8 cellular contexts compared by ENCODE assay signal in genomic region chr20:64038579-64039292, GRCh38. TPM values are rescaled to one million over a fixed set of nuclear protein-coding genes. Genes with fewer than 3 reads are reported as not detected.
DNase-seq lines count a peak whose midpoint lies in the region; ATAC-seq and TF ChIP-seq lines count a peak whose summit lies in the region.

No MANE protein-coding gene starts in this region.

- no peaks in the 10 kb centered on the region for H3K9me3 ChIP-seq in liver (ENCODE audit: control insufficient read depth in 4 of 4, low read length in 3 of 4)

- no peaks in the 10 kb centered on the region for H3K27me3 Mint-ChIP-seq in central memory CD8-positive, alpha-beta T cell

- TF ChIP-seq CTCF in GM12874 (IDR thresholded peaks at IDR 0.05; ENCODE audit: insufficient read depth, low read depth, low read length) (peak; percentile 89), WI38 (IDR thresholded peaks at IDR 0.05; ENCODE audit: low read depth, low read length) (peak; percentile 65), liver (IDR thresholded peaks at IDR 0.05; ENCODE audit: low read depth, low read length, missing input control) (peak; percentile 67)

- under 1% methylated on average over 88 of the region's 88 CpGs for WGBS in liver

- peak; percentile 5 for DNase-seq in NCI-H2029 treated with DMSO at 0.1 percent for 48 hours (lab: John Stamatoyannopoulos, UW)
- peak; percentile 64 to 68 for DNase-seq in central memory CD8-positive, alpha-beta T cell (ENCODE audit: low spot score in 2 of 2)
- peak; percentile 43 to 72 (median 53) for DNase-seq in stimulated activated CD4-positive, alpha-beta T cell treated with anti-CD3 and anti-CD28 coated beads, TNF-alpha, amount 100 ng/mL, for 1 hour (ENCODE audit: low read depth in 3 of 3, low spot score in 1 of 3)

- H3K27me3 ChIP-seq in liver (ENCODE audit: control insufficient read depth in 4 of 4, insufficient read depth in 4 of 4, low read length in 3 of 4), result peaks cover 0 to 3% (median 2%) of the 10 kb centered on the region in 4 donors

- ATAC-seq in HG02623 (IDR thresholded peaks at IDR 0.05; ENCODE audit: unreplicated experiment), result peak; percentile 39
- peak; percentile 69 for ATAC-seq in central memory CD8-positive, alpha-beta T cell (replicated peaks; ENCODE audit: extremely low read depth, poor library complexity, severe bottlenecking)
- no peak for ATAC-seq in HG02870 (IDR thresholded peaks at IDR 0.05; ENCODE audit: unreplicated experiment)

- peak overlapping the region; percentile 40 for H3K4me3 ChIP-seq in WI38 (ENCODE audit: low read depth, low read length)
- peak overlapping the region in 2 of 3 donors; percentile 58 to 61 for H3K4me3 ChIP-seq in liver (ENCODE audit: low read depth in 1 of 3, low read length in 3 of 3)

- H3K36me3 ChIP-seq in liver (ENCODE audit: control insufficient read depth in 4 of 4, insufficient read depth in 3 of 4, low read depth in 1 of 4, low read length in 3 of 4), result peaks cover 0 to 11% (median 5%) of the 10 kb centered on the region in 4 donors

- peak overlapping the region; percentile 36 to 66 for H3K27ac ChIP-seq in liver (ENCODE audit: low read depth in 1 of 2, low read length in 2 of 2)

- H3K4me1 Mint-ChIP-seq in central memory CD8-positive, alpha-beta T cell, result peaks cover 56% of the 10 kb centered on the region

- H3K9ac ChIP-seq in liver (ENCODE audit: low read depth in 1 of 2, low read length in 2 of 2), result no peak overlapping the region

- peaks cover 15% of the 10 kb centered on the region for H3K36me3 Mint-ChIP-seq in central memory CD8-positive, alpha-beta T cell (ENCODE audit: insufficient read depth)

- no peaks in the 10 kb centered on the region for H3K9me3 Mint-ChIP-seq in central memory CD8-positive, alpha-beta T cell

- H3K4me3 Mint-ChIP-seq in central memory CD8-positive, alpha-beta T cell, result peak overlapping the region; percentile 73

- peak; percentile 61 to 66 for TF ChIP-seq RAD21 in liver (IDR thresholded peaks at IDR 0.05)

- H3K4me1 ChIP-seq in liver (ENCODE audit: control insufficient read depth in 4 of 4, insufficient read depth in 4 of 4, low read length in 3 of 4), result peaks cover 7 to 26% (median 11%) of the 10 kb centered on the region in 4 donors

- no peak overlapping the region for H3K27ac Mint-ChIP-seq in central memory CD8-positive, alpha-beta T cell (ENCODE audit: low read depth)

TF ChIP-seq in liver, 16 proteins besides CTCF, POLR2A, EP300 and RAD21:
- no peak for TF ChIP-seq YY1 (IDR thresholded peaks at IDR 0.05)
- no peak for TF ChIP-seq RXRA (IDR thresholded peaks at IDR 0.05)
- TF ChIP-seq JUND (IDR thresholded peaks at IDR 0.05), result no peak
- no peak for TF ChIP-seq ATF3 (IDR thresholded peaks at IDR 0.05)
TF ChIP-seq in liver: peak in this region for 0.

RNA-seq across cellular contexts. Expression of gene C20orf204, which starts 2.8 kb away (rescaled TPM):
- total RNA-seq in liver, result under 1 TPM; 0.14 to 0.59 TPM
- polyA plus RNA-seq in liver, result under 1 TPM; 0.07 to 0.10 TPM

RNA-seq across cellular contexts. Expression of gene SOX18, which starts 10.7 kb away (rescaled TPM):
- total RNA-seq in liver, result 1 to 10 TPM; 2.1 to 3.1 TPM
- polyA plus RNA-seq in liver, result 1 to 10 TPM; 1.1 to 5.8 TPM

RNA-seq across cellular contexts. Expression of gene TCEA2, which starts 24.3 kb away (rescaled TPM):
- 1 to 10 TPM; 4.6 to 6.4 TPM for total RNA-seq in liver
- polyA plus RNA-seq in liver, result 10 to 100 TPM; 17.2 to 22.6 TPM

RNA-seq across cellular contexts. Expression of gene RGS19, which starts 40.6 kb away (rescaled TPM):
- 10 to 100 TPM in 1 of 2 donors, 1 to 10 TPM in 1; 6.7 to 12.9 TPM for total RNA-seq in liver
- 1 to 10 TPM; 4.9 to 5.9 TPM for polyA plus RNA-seq in liver

RNA-seq across cellular contexts. Expression of gene OPRL1, which starts 41.1 kb away (rescaled TPM):
- under 1 TPM; 0.42 to 0.79 TPM for total RNA-seq in liver
- polyA plus RNA-seq in liver, result under 1 TPM; 0.04 to 0.28 TPM

Comparison
In these comparisons a context has a peak if more than half of its experiments do, and no peak if none do; other contexts are left out.
1. DNase-seq: peak in every context shown above with its lines; median percentile 66 in central memory CD8-positive, alpha-beta T cell; 53 in stimulated activated CD4-positive, alpha-beta T cell treated with anti-CD3 and anti-CD28 coated beads, TNF-alpha, amount 100 ng/mL, for 1 hour; 5 in NCI-H2029 treated with DMSO at 0.1 percent for 48 hours.